ENCODE assay signal across 22 cellular contexts in the genomic region with DNA sequence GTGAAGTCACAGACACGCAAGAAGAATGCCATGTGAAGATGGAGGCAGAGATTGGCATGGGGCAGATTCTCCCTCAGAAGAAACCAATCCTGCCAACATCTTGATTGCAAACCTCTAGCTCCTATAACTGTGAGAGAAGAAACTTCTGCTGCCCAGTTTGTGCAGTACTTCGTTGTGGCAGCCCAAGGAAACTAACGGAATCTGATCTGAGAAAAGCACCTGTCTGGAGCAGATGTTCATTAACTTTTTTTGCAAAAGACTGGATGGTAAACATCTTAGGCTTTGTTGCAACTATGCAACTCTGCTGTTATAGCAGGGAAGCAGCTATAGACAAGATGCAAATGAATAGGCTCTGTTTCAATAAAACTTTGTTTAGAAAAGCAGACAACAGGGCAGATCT. TPM values are rescaled to one million over a fixed set of nuclear protein-coding genes. Genes with fewer than 3 reads are reported as not detected.
DNase-seq lines count a peak whose midpoint lies in the region; ATAC-seq, FAIRE-seq and TF ChIP-seq lines count a peak whose summit lies in the region.
"Had no signal": no experiment of that assay in that cellular context is flagged by ENCODE, and none has a peak within 500 bp of the region (broad histone marks: within the 10 kb centered on the region; RNA-seq: fewer than 3 reads in every experiment).

No MANE protein-coding gene starts in this region.

- no peak for TF ChIP-seq CTCF in GM12878 (IDR thresholded peaks at IDR 0.05 in 2 of 3, conservative IDR thresholded peaks at IDR 0.05 in 1 of 3; ENCODE audit: control insufficient read depth in 2 of 3, extremely low read depth in 1 of 3, insufficient read depth in 1 of 3, low read depth in 3 of 3, low read length in 3 of 3)

- H3K79me1 ChIP-seq in neuronal stem cell (ENCODE audit: low read depth, low read length), result no peaks in the 10 kb centered on the region

- no peaks in the 10 kb centered on the region for H3K79me2 ChIP-seq in GM12878 (ENCODE audit: control insufficient read depth, insufficient read depth, low read length)

- FAIRE-seq in GM12878 (lab: Jason Lieb, UNC), result no peak
- FAIRE-seq: H54 had no signal

- peaks cover 40 to 44% of the 10 kb centered on the region in 2 experiments for H3K36me3 ChIP-seq in GM12878 (ENCODE audit: control insufficient read depth in 2 of 2, insufficient read depth in 2 of 2, low read length in 1 of 2)
- no peaks in the 10 kb centered on the region for H3K36me3 ChIP-seq in neuronal stem cell (replicated peaks in 1 of 2; ENCODE audit: control insufficient read depth in 2 of 2, insufficient read depth in 2 of 2, low read length in 2 of 2)
- H3K36me3 ChIP-seq: BE2C, SJCRH30 had no signal

- no peak overlapping the region for H3K18ac ChIP-seq in neuronal stem cell (ENCODE audit: low read length)

- H2BK5ac ChIP-seq in neuronal stem cell (ENCODE audit: low read length), result no peak overlapping the region

- POLR2A ChIA-PET in GM12878 (lab: Charles Lee), result no interaction called here

- intact Hi-C loops in GM12878 (cut with micrococcal nuclease; ENCODE audit: unreplicated experiment), result loop anchor here (5.0 kb wide), 2 partner anchors 78 to 503 kb away; partner anchors contain the start of gene ZC3H13

- H3K4me1 Mint-ChIP-seq in activated naive CD4-positive, alpha-beta T cell treated with anti-CD3 and anti-CD28 coated beads, Interleukin-2, amount 50 U/mL, for 24 hours, result peaks cover 26% of the 10 kb centered on the region
- H3K4me1 Mint-ChIP-seq in activated naive CD4-positive, alpha-beta T cell treated with anti-CD3 and anti-CD28 coated beads, Interleukin-2, amount 10 ng/mL, durations not matched to agents 7 days and 5 days, result peaks cover 26% of the 10 kb centered on the region
- H3K4me1 Mint-ChIP-seq in IgD-negative memory B cell, result peaks cover 4 to 15% (median 9%) of the 10 kb centered on the region in 3 donors
- peaks cover 25 to 34% of the 10 kb centered on the region in 2 donors for H3K4me1 Mint-ChIP-seq in stimulated activated naive B cell treated with anti-CD40 and anti-IgM and Interleukin-4, amounts not matched to agents 10 μg/mL and 1 μg/mL and 100 μg/mL, for 72 hours

- TF ChIP-seq EP300 in GM12878 (IDR thresholded peaks at IDR 0.05; ENCODE audit: borderline replicate concordance in 1 of 2, control insufficient read depth in 1 of 2, low read depth in 2 of 2, low read length in 2 of 2), result no peak

- in situ Hi-C loops in GM12878 (cut with MboI), result no loop called here

- H4K91ac ChIP-seq in neuronal stem cell (ENCODE audit: low read depth, low read length, poor library complexity), result no peak overlapping the region

- no peak overlapping the region for H2BK12ac ChIP-seq in neuronal stem cell (ENCODE audit: low read length)

- H3K9me3 Mint-ChIP-seq in activated naive CD4-positive, alpha-beta T cell treated with anti-CD3 and anti-CD28 coated beads, Interleukin-2, amount 50 U/mL, for 24 hours, result no peaks in the 10 kb centered on the region
- no peaks in the 10 kb centered on the region for H3K9me3 Mint-ChIP-seq in activated naive CD4-positive, alpha-beta T cell treated with anti-CD3 and anti-CD28 coated beads, Interleukin-2, amount 10 ng/mL, durations not matched to agents 7 days and 5 days
- H3K9me3 Mint-ChIP-seq in IgD-negative memory B cell, result no peaks in the 10 kb centered on the region
- no peaks in the 10 kb centered on the region for H3K9me3 Mint-ChIP-seq in stimulated activated naive B cell treated with anti-CD40 and anti-IgM and Interleukin-4, amounts not matched to agents 10 μg/mL and 1 μg/mL and 100 μg/mL, for 72 hours
- H3K9me3 Mint-ChIP-seq: HFFc6 had no signal

- no peak for DNase-seq in activated naive CD4-positive, alpha-beta T cell treated with anti-CD3 and anti-CD28 coated beads, Interleukin-2, amount 10 ng/mL, durations not matched to agents 7 days and 5 days
- DNase-seq in GM12878 (ENCODE audit: low read depth, low spot score) (no peak), COR-L47 (lab: John Stamatoyannopoulos, UW) (no peak), neuronal stem cell (ENCODE audit: low spot score) (no peak)
- no peak for DNase-seq in stimulated activated naive B cell treated with anti-CD40 and anti-IgM and Interleukin-4, amounts not matched to agents 10 μg/mL and 1 μg/mL and 100 μg/mL, for 72 hours
- DNase-seq: BE2C, GF-D8, HFFc6, KG1, NCI-H1436, NCI-H2029, NCI-H2171, NCI-H446 treated with DMSO at 0.1 percent for 48 hours, NCI-H748 treated with DMSO at 0.1 percent for 48 hours, PC-3, SJCRH30 had no signal

- no peak overlapping the region for H3K4me2 ChIP-seq in GM12878 (ENCODE audit: control insufficient read depth, insufficient read depth)
- no peak overlapping the region for H3K4me2 ChIP-seq in neuronal stem cell (ENCODE audit: insufficient read depth, low read length, poor library complexity, severe bottlenecking)

- CTCF ChIA-PET in activated naive CD4-positive, alpha-beta T cell treated with anti-CD3 and anti-CD28 coated beads, Interleukin-2, amount 10 ng/mL, durations not matched to agents 7 days and 5 days (lab: Charles Lee), result interaction anchor here (0.6 to 0.9 kb wide), 2 partner anchors 30 to 97 kb away, joined by 3 read pairs; no protein-coding TSS in a partner anchor
- CTCF ChIA-PET in GM12878 (lab: Yijun Ruan, JAX), result interaction anchor here (0.8 to 1.4 kb wide), 2 partner anchors 12 to 55 kb away, joined by 5 read pairs; no protein-coding TSS in a partner anchor

- no TSS peak for BruUV-seq in GM12878 (replicated peaks; lab: Mats Ljungman, UMichigan)

- H3K14ac ChIP-seq in neuronal stem cell (ENCODE audit: low read length), result no peak overlapping the region

- no peak overlapping the region for H4K8ac ChIP-seq in neuronal stem cell (ENCODE audit: low read depth, low read length)

- no peak overlapping the region for H2AFZ ChIP-seq in GM12878 (ENCODE audit: control insufficient read depth, low read depth, low read length)
- H2AFZ ChIP-seq in neuronal stem cell (ENCODE audit: low read length), result no peak overlapping the region

- H3K27me3 Mint-ChIP-seq in activated naive CD4-positive, alpha-beta T cell treated with anti-CD3 and anti-CD28 coated beads, Interleukin-2, amount 50 U/mL, for 24 hours, result no peaks in the 10 kb centered on the region
- no peaks in the 10 kb centered on the region for H3K27me3 Mint-ChIP-seq in activated naive CD4-positive, alpha-beta T cell treated with anti-CD3 and anti-CD28 coated beads, Interleukin-2, amount 10 ng/mL, durations not matched to agents 7 days and 5 days
- no peaks in the 10 kb centered on the region for H3K27me3 Mint-ChIP-seq in IgD-negative memory B cell
- H3K27me3 Mint-ChIP-seq in stimulated activated naive B cell treated with anti-CD40 and anti-IgM and Interleukin-4, amounts not matched to agents 10 μg/mL and 1 μg/mL and 100 μg/mL, for 72 hours, result no peaks in the 10 kb centered on the region

- no peak for ATAC-seq in GM12878
- ATAC-seq in stimulated activated naive B cell treated with anti-CD40 and anti-IgM and Interleukin-4, amounts not matched to agents 10 μg/mL and 1 μg/mL and 100 μg/mL, for 72 hours (replicated peaks), result no peak
- ATAC-seq: PC-3 had no signal

- no peak overlapping the region for H3K4ac ChIP-seq in neuronal stem cell (ENCODE audit: low read length)

- H4K20me1 ChIP-seq in GM12878 (ENCODE audit: control insufficient read depth, insufficient read depth), result no peaks in the 10 kb centered on the region

- no peak overlapping the region for H3K4me3 Mint-ChIP-seq in activated naive CD4-positive, alpha-beta T cell treated with anti-CD3 and anti-CD28 coated beads, Interleukin-2, amount 50 U/mL, for 24 hours
- no peak overlapping the region for H3K4me3 Mint-ChIP-seq in activated naive CD4-positive, alpha-beta T cell treated with anti-CD3 and anti-CD28 coated beads, Interleukin-2, amount 10 ng/mL, durations not matched to agents 7 days and 5 days
- no peak overlapping the region for H3K4me3 Mint-ChIP-seq in IgD-negative memory B cell
- H3K4me3 Mint-ChIP-seq in stimulated activated naive B cell treated with anti-CD40 and anti-IgM and Interleukin-4, amounts not matched to agents 10 μg/mL and 1 μg/mL and 100 μg/mL, for 72 hours, result peak overlapping the region in 1 of 2 donors; percentile 5
- H3K4me3 Mint-ChIP-seq: HFFc6 had no signal

- RAD21 ChIA-PET in GM12878 (lab: Charles Lee; ENCODE audit: unreplicated experiment), result no interaction called here

- no peak for TF ChIP-seq RAD21 in GM12878 (IDR thresholded peaks at IDR 0.05; ENCODE audit: insufficient read depth, low read depth, low read length)

- no peaks in the 10 kb centered on the region for H3K4me1 ChIP-seq in GM12878 (ENCODE audit: control insufficient read depth, insufficient read depth, low read length)
- H3K4me1 ChIP-seq in neuronal stem cell (ENCODE audit: control insufficient read depth in 2 of 2, insufficient read depth in 1 of 2, low read depth in 1 of 2, low read length in 2 of 2), result no peaks in the 10 kb centered on the region
- H3K4me1 ChIP-seq: BE2C, SJCRH30 had no signal

- peaks cover 25% of the 10 kb centered on the region for H3K36me3 Mint-ChIP-seq in activated naive CD4-positive, alpha-beta T cell treated with anti-CD3 and anti-CD28 coated beads, Interleukin-2, amount 50 U/mL, for 24 hours
- H3K36me3 Mint-ChIP-seq in activated naive CD4-positive, alpha-beta T cell treated with anti-CD3 and anti-CD28 coated beads, Interleukin-2, amount 10 ng/mL, durations not matched to agents 7 days and 5 days, result peaks cover 82% of the 10 kb centered on the region
- H3K36me3 Mint-ChIP-seq in IgD-negative memory B cell, result peaks cover 4% of the 10 kb centered on the region
- peaks cover 52 to 81% of the 10 kb centered on the region in 2 donors for H3K36me3 Mint-ChIP-seq in stimulated activated naive B cell treated with anti-CD40 and anti-IgM and Interleukin-4, amounts not matched to agents 10 μg/mL and 1 μg/mL and 100 μg/mL, for 72 hours

- H3K9ac ChIP-seq in GM12878 (ENCODE audit: control insufficient read depth, insufficient read depth, low read length), result no peak overlapping the region
- no peak overlapping the region for H3K9ac ChIP-seq in neuronal stem cell (ENCODE audit: low read depth, low read length, poor library complexity)

- H3K23ac ChIP-seq in neuronal stem cell (ENCODE audit: low read depth, low read length, poor library complexity), result no peak overlapping the region

- H2BK15ac ChIP-seq in neuronal stem cell (ENCODE audit: low read length), result no peak overlapping the region

- no peak overlapping the region for H2BK120ac ChIP-seq in neuronal stem cell (ENCODE audit: low read depth, low read length)

- SMC1A ChIA-PET in GM12878 (lab: Charles Lee; ENCODE audit: uncharacterized antibody, unreplicated experiment), result interaction anchor here (0.7 to 3.3 kb wide), 5 partner anchors 12 to 30 kb away, joined by 3 to 10 read pairs (median 4); no protein-coding TSS in a partner anchor

- 86% methylated on average over 3 of the region's 3 CpGs for WGBS in GM12878 (ENCODE audit: insufficient coverage, insufficient replicate concordance, low lambda C conversion rate, missing lambda C conversion rate)
- no CpG with 5 or more reads among the region's 3 CpGs for WGBS in neuronal stem cell (ENCODE audit: extremely low coverage in 2 of 2, insufficient read length in 2 of 2, insufficient replicate concordance in 1 of 2), 2 donors

- no peak overlapping the region for H2AK5ac ChIP-seq in neuronal stem cell (ENCODE audit: low read depth, low read length)

- TF ChIP-seq POLR2A in GM12878 (IDR thresholded peaks at IDR 0.05; ENCODE audit: low read depth, low read length), result no peak

- peak overlapping the region; percentile 5 for H3K27ac Mint-ChIP-seq in activated naive CD4-positive, alpha-beta T cell treated with anti-CD3 and anti-CD28 coated beads, Interleukin-2, amount 50 U/mL, for 24 hours
- H3K27ac Mint-ChIP-seq in activated naive CD4-positive, alpha-beta T cell treated with anti-CD3 and anti-CD28 coated beads, Interleukin-2, amount 10 ng/mL, durations not matched to agents 7 days and 5 days, result no peak overlapping the region
- H3K27ac Mint-ChIP-seq in IgD-negative memory B cell, result peak overlapping the region in 2 of 3 donors; percentile 15 to 72
- peak overlapping the region; percentile 38 for H3K27ac Mint-ChIP-seq in stimulated activated naive B cell treated with anti-CD40 and anti-IgM and Interleukin-4, amounts not matched to agents 10 μg/mL and 1 μg/mL and 100 μg/mL, for 72 hours
- H3K27ac Mint-ChIP-seq: HFFc6 had no signal

- no peaks in the 10 kb centered on the region for H3K27me3 ChIP-seq in GM12878 (replicated peaks in 1 of 2; ENCODE audit: control insufficient read depth in 2 of 2, insufficient read depth in 2 of 2, low read length in 1 of 2)
- H3K27me3 ChIP-seq in neuronal stem cell (ENCODE audit: control insufficient read depth in 3 of 3, insufficient read depth in 3 of 3, low read depth in 1 of 3, low read length in 3 of 3), result no peaks in the 10 kb centered on the region
- H3K27me3 ChIP-seq: BE2C had no signal

- H3K4me3 ChIP-seq in GM12878, result no peak overlapping the region
- H3K4me3 ChIP-seq in neuronal stem cell (ENCODE audit: low read length in 2 of 2), result no peak overlapping the region
- H3K4me3 ChIP-seq: SJCRH30 had no signal

- H3K27ac ChIP-seq in GM12878 (ENCODE audit: control insufficient read depth, insufficient read depth) (no peak overlapping the region), neuronal stem cell (replicated peaks; ENCODE audit: low read length) (no peak overlapping the region)
- H3K27ac ChIP-seq: RWPE1, SJCRH30 had no signal

- H3K9me3 ChIP-seq in GM12878 (replicated peaks; ENCODE audit: control insufficient read depth, insufficient read depth, low read length), result no peaks in the 10 kb centered on the region
- H3K9me3 ChIP-seq in neuronal stem cell (replicated peaks in 1 of 2; ENCODE audit: control insufficient read depth in 2 of 2, insufficient read depth in 1 of 2, low read depth in 1 of 2, low read length in 2 of 2), result no peaks in the 10 kb centered on the region
- H3K9me3 ChIP-seq: BE2C, SJCRH30 had no signal

RNA-seq across cellular contexts. Expression of gene CPB2, which starts 25.1 kb away (rescaled TPM):
- polyA plus RNA-seq in IgD-negative memory B cell, result 0.14 TPM
- total RNA-seq in GM12878 (2013; cell fraction: nucleolus; rRNA removed), result not detected in 2 replicates
- total RNA-seq in GM12878 (2014; rRNA removed), result not detected in 2 replicates
- total RNA-seq in GM12878 (2014; rRNA removed; fragmentation: Illumina TruSeq; extraction: Trizol), result not detected in 2 replicates
- 0.13 and 0.16 TPM in 2 replicates for total RNA-seq in GM12878 (2021)
- polyA plus RNA-seq in GM12878 (2011; ENCODE audit: low read depth), result not detected
- not detected in 2 replicates for polyA plus RNA-seq in GM12878 (2011; rRNA removed)
- polyA plus RNA-seq in GM12878 (2011; cell fraction: cytosol; rRNA removed), result not detected in 2 replicates
- polyA plus RNA-seq in GM12878 (2011; cell fraction: nucleus; rRNA removed), result not detected in 2 replicates
- polyA plus RNA-seq in GM12878 (2012), result not detected in 2 replicates
- polyA plus RNA-seq in GM12878 (2014; fragmentation: Illumina TruSeq; extraction: Trizol), result 0.07 TPM in 1 of 2 replicates, not detected in the other
- polyA plus RNA-seq in GM12878 (2014; fragmentation: Nextera tagmentation; extraction: Ambion mirVana), result under 1 TPM; 0.05 to 0.22 TPM
- 0.05 and 0.14 TPM in 2 replicates for polyA plus RNA-seq in GM12878 (2014; rRNA removed)
- under 1 TPM; 0.56 to 0.87 TPM for polyA plus RNA-seq in GM12878 (2016; fragmentation: Nextera tagmentation; extraction: Ambion mirVana)
- polyA minus RNA-seq in GM12878 (2011; rRNA and poly(A)+ RNA removed), result not detected in 2 replicates
- polyA minus RNA-seq in GM12878 (2011; cell fraction: cytosol; rRNA and poly(A)+ RNA removed), result not detected in 2 replicates
- polyA minus RNA-seq in GM12878 (2011; cell fraction: nucleus; rRNA and poly(A)+ RNA removed), result not detected in 2 replicates
- polyA plus RNA-seq in neuronal stem cell (2013, experiment 1 of 2), result not detected
- not detected for polyA plus RNA-seq in neuronal stem cell (2013, experiment 2 of 2)
- total RNA-seq: Daoy, HFFc6, PC-3, SJCRH30 had no signal
- polyA plus RNA-seq: AG04450 had no signal

RNA-seq across cellular contexts. Expression of gene LCP1, which starts 52.0 kb away (rescaled TPM):
- polyA plus RNA-seq in IgD-negative memory B cell (835 TPM), GM12878 (2011; rRNA removed) (1,518 and 1,924 TPM in 2 replicates), GM12878 (2014; fragmentation: Illumina TruSeq; extraction: Trizol) (2,201 and 2,644 TPM in 2 replicates), GM12878 (2014; fragmentation: Nextera tagmentation; extraction: Ambion mirVana) (1,000 to 10,000 TPM in 1 of 2 experiments, 100 to 1,000 TPM in 1; 775 to 1,062 TPM), GM12878 (2014; rRNA removed) (1,106 and 1,239 TPM in 2 replicates), GM12878 (2016; fragmentation: Nextera tagmentation; extraction: Ambion mirVana) (1,000 to 10,000 TPM; 1,617 to 1,624 TPM)
- total RNA-seq in GM12878 (2013; cell fraction: nucleolus; rRNA removed), result 630 and 672 TPM in 2 replicates
- total RNA-seq in GM12878 (2014; rRNA removed) (1,359 and 1,536 TPM in 2 replicates), GM12878 (2014; rRNA removed; fragmentation: Illumina TruSeq; extraction: Trizol) (1,765 and 1,770 TPM in 2 replicates), GM12878 (2021) (1,593 and 1,649 TPM in 2 replicates)
- 790 TPM for polyA plus RNA-seq in GM12878 (2011; ENCODE audit: low read depth)
- 938 and 1,004 TPM in 2 replicates for polyA plus RNA-seq in GM12878 (2011; cell fraction: cytosol; rRNA removed)
- polyA plus RNA-seq in GM12878 (2011; cell fraction: nucleus; rRNA removed), result 570 and 928 TPM in 2 replicates
- polyA plus RNA-seq in GM12878 (2012), result 792 and 882 TPM in 2 replicates
- 1,516 and 1,624 TPM in 2 replicates for polyA minus RNA-seq in GM12878 (2011; rRNA and poly(A)+ RNA removed)
- polyA minus RNA-seq in GM12878 (2011; cell fraction: cytosol; rRNA and poly(A)+ RNA removed), result 490 and 574 TPM in 2 replicates
- polyA minus RNA-seq in GM12878 (2011; cell fraction: nucleus; rRNA and poly(A)+ RNA removed), result 248 and 443 TPM in 2 replicates
- polyA plus RNA-seq in neuronal stem cell (2013, experiment 1 of 2), result 0.22 TPM
- 0.21 TPM for polyA plus RNA-seq in neuronal stem cell (2013, experiment 2 of 2)
- total RNA-seq: SJCRH30 had no signal
- polyA plus RNA-seq: AG04450 had no signal
